ENCODE assay signal across 21 cellular contexts in genomic region chr4:23706972-23707676, GRCh38.
"Had no signal": no experiment of that assay in that cellular context is flagged by ENCODE, and none has a peak within 500 bp of the region (broad histone marks: within the 10 kb centered on the region; RNA-seq: fewer than 3 reads in every experiment).

No MANE protein-coding gene starts in this region.

- H3K9me3 Mint-ChIP-seq: activated CD8-positive, alpha-beta T cell treated with anti-CD3 and anti-CD28 coated beads for 36 hours; activated naive CD4-positive, alpha-beta T cell treated with anti-CD3 and anti-CD28 coated beads, Interleukin-2, amount 10 ng/mL, durations not matched to agents 7 days and 5 days; activated naive CD8-positive, alpha-beta T cell treated with anti-CD3 and anti-CD28 coated beads for 36 hours; activated T-helper 2 cell treated with anti-CD3 and anti-CD28 coated beads, Interferon-gamma antibody, Interleukin-2, Interleukin-4, amounts not matched to agents 10 μg/mL and 5 μg/mL and 100 μg/mL, durations not matched to agents 14 hours and 24 hours and 36 hours had no signal

- H3K36me3 Mint-ChIP-seq: activated naive CD4-positive, alpha-beta T cell treated with anti-CD3 and anti-CD28 coated beads, Interleukin-2, amount 10 ng/mL, durations not matched to agents 7 days and 5 days; activated naive CD8-positive, alpha-beta T cell treated with anti-CD3 and anti-CD28 coated beads for 36 hours had no signal

- H3K27ac Mint-ChIP-seq: activated CD8-positive, alpha-beta T cell treated with anti-CD3 and anti-CD28 coated beads for 36 hours; activated naive CD4-positive, alpha-beta T cell treated with anti-CD3 and anti-CD28 coated beads, Interleukin-2, amount 10 ng/mL, durations not matched to agents 7 days and 5 days; activated naive CD8-positive, alpha-beta T cell treated with anti-CD3 and anti-CD28 coated beads for 36 hours; activated T-cell treated with anti-CD3 and anti-CD28 coated beads, Interleukin-2, amount 50 U/mL, for 72 hours; activated T-helper 2 cell treated with anti-CD3 and anti-CD28 coated beads, Interferon-gamma antibody, Interleukin-2, Interleukin-4, amounts not matched to agents 10 μg/mL and 5 μg/mL and 100 μg/mL, durations not matched to agents 14 hours and 24 hours and 36 hours had no signal

- H3K27me3 Mint-ChIP-seq: activated CD8-positive, alpha-beta T cell treated with anti-CD3 and anti-CD28 coated beads for 36 hours; activated naive CD4-positive, alpha-beta T cell treated with anti-CD3 and anti-CD28 coated beads, Interleukin-2, amount 10 ng/mL, durations not matched to agents 7 days and 5 days; activated naive CD8-positive, alpha-beta T cell treated with anti-CD3 and anti-CD28 coated beads for 36 hours had no signal

- ATAC-seq: activated CD4-positive, CD25-positive, alpha-beta regulatory T cell treated with anti-CD3 and anti-CD28 coated beads, Interleukin-2, amount 50 U/mL, for 24 hours; activated CD8-positive, alpha-beta T cell treated with anti-CD3 and anti-CD28 coated beads for 36 hours; activated T-cell treated with anti-CD3 and anti-CD28 coated beads, Interleukin-2, amount 50 U/mL, for 72 hours; Panc1 had no signal

- H3K4me1 Mint-ChIP-seq: activated naive CD4-positive, alpha-beta T cell treated with anti-CD3 and anti-CD28 coated beads, Interleukin-2, amount 10 ng/mL, durations not matched to agents 7 days and 5 days; activated naive CD8-positive, alpha-beta T cell treated with anti-CD3 and anti-CD28 coated beads for 36 hours had no signal

- H3K4me3 Mint-ChIP-seq: activated CD8-positive, alpha-beta T cell treated with anti-CD3 and anti-CD28 coated beads for 36 hours; activated naive CD4-positive, alpha-beta T cell treated with anti-CD3 and anti-CD28 coated beads, Interleukin-2, amount 10 ng/mL, durations not matched to agents 7 days and 5 days; activated naive CD8-positive, alpha-beta T cell treated with anti-CD3 and anti-CD28 coated beads for 36 hours; activated T-cell treated with anti-CD3 and anti-CD28 coated beads, Interleukin-2, amount 50 U/mL, for 72 hours had no signal

- DNase-seq: activated CD4-positive, alpha-beta T cell treated with anti-CD3 and anti-CD28 coated beads for 4 hours; activated CD8-positive, alpha-beta memory T cell treated with anti-CD3 and anti-CD28 coated beads, Interleukin-2, amount 50 U/mL, for 4 hours; activated CD8-positive, alpha-beta T cell treated with anti-CD3 and anti-CD28 coated beads for 36 hours; activated gamma-delta T cell treated with Interleukin-2 at 50 U/mL for 16 hours; activated naive CD4-positive, alpha-beta T cell treated with anti-CD3 and anti-CD28 coated beads, Interleukin-2, amount 10 ng/mL, durations not matched to agents 7 days and 5 days; activated naive CD8-positive, alpha-beta T cell treated with anti-CD3 and anti-CD28 coated beads for 36 hours; activated T-cell treated with anti-CD3 and anti-CD28 coated beads, Interleukin-2, amount 50 U/mL, for 72 hours; NCI-H1092; NCI-H1417; NCI-H1930; NCI-H2171; NCI-H226; NCI-H510A; NCI-H526 treated with DMSO at 0.1 percent for 48 hours; NCI-H82; Right ventricle myocardium superior; SJCRH30; SK-N-SH had no signal
